18 cellular contexts compared by ENCODE assay signal in genomic region chr10:125034671-125035070, GRCh38.
DNase-seq lines count a peak whose midpoint lies in the region; ATAC-seq and TF ChIP-seq lines count a peak whose summit lies in the region.
"Had no signal": no experiment of that assay in that cellular context is flagged by ENCODE, and none has a peak within 500 bp of the region (broad histone marks: within the 10 kb centered on the region; RNA-seq: fewer than 3 reads in every experiment).

No MANE protein-coding gene starts in this region.

- H3K27ac ChIP-seq in CD8-positive, alpha-beta T cell (ENCODE audit: low read depth, low read length): no peak overlapping the region
- H3K27ac ChIP-seq: esophagus squamous epithelium had no signal

- no peaks in the 10 kb centered on the region for H3K27me3 Mint-ChIP-seq in progenitor cell of endocrine pancreas
- H3K27me3 Mint-ChIP-seq in CD8-positive, alpha-beta T cell (ENCODE audit: low read depth): peaks cover 1% of the 10 kb centered on the region
- H3K27me3 Mint-ChIP-seq: stimulated activated naive CD8-positive, alpha-beta T cell treated with anti-CD3 and anti-CD28 coated beads, Interleukin-15, amount 100 ng/mL, for 72 hours had no signal

- no peak for ATAC-seq in CD8-positive, alpha-beta T cell
- ATAC-seq: activated naive CD4-positive, alpha-beta T cell treated with anti-CD3 and anti-CD28 coated beads, Interleukin-2, amount 50 U/mL, for 72 hours; Right ventricle myocardium inferior; stimulated activated naive CD8-positive, alpha-beta T cell treated with anti-CD3 and anti-CD28 coated beads, Interleukin-15, amount 100 ng/mL, for 72 hours had no signal

- peaks cover 48% of the 10 kb centered on the region for H3K4me1 Mint-ChIP-seq in progenitor cell of endocrine pancreas (ENCODE audit: low read depth)
- H3K4me1 Mint-ChIP-seq in CD8-positive, alpha-beta T cell (ENCODE audit: low read depth): no peaks in the 10 kb centered on the region
- H3K4me1 Mint-ChIP-seq: CD4-positive, CD25-positive, alpha-beta regulatory T cell; stimulated activated naive CD8-positive, alpha-beta T cell treated with anti-CD3 and anti-CD28 coated beads, Interleukin-15, amount 100 ng/mL, for 72 hours had no signal

- CTCF ChIA-PET in CD8-positive, alpha-beta T cell (lab: Charles Lee): interaction anchor here (0.6 to 0.9 kb wide), 3 partner anchors 12 to 646 kb away, joined by 3 to 4 read pairs (median 3); no protein-coding TSS in a partner anchor

- H3K4me1 ChIP-seq in CD8-positive, alpha-beta T cell (ENCODE audit: insufficient read depth, low read length): no peaks in the 10 kb centered on the region

- no peak for TF ChIP-seq CTCF in progenitor cell of endocrine pancreas (IDR thresholded peaks at IDR 0.05; ENCODE audit: unreplicated experiment)
- TF ChIP-seq CTCF in CD8-positive, alpha-beta T cell (IDR thresholded peaks at IDR 0.05): no peak

- peak overlapping the region; percentile 46 for H3K27ac Mint-ChIP-seq in progenitor cell of endocrine pancreas
- H3K27ac Mint-ChIP-seq in CD8-positive, alpha-beta T cell: no peak overlapping the region
- H3K27ac Mint-ChIP-seq: activated naive CD4-positive, alpha-beta T cell treated with anti-CD3 and anti-CD28 coated beads, Interleukin-2, amount 50 U/mL, for 72 hours; CD4-positive, CD25-positive, alpha-beta regulatory T cell; stimulated activated naive CD8-positive, alpha-beta T cell treated with anti-CD3 and anti-CD28 coated beads, Interleukin-15, amount 100 ng/mL, for 72 hours had no signal

- H3K4me3 Mint-ChIP-seq in progenitor cell of endocrine pancreas (ENCODE audit: low read depth): no peak overlapping the region
- no peak overlapping the region for H3K4me3 Mint-ChIP-seq in CD8-positive, alpha-beta T cell
- H3K4me3 Mint-ChIP-seq: CD4-positive, CD25-positive, alpha-beta regulatory T cell; stimulated activated naive CD8-positive, alpha-beta T cell treated with anti-CD3 and anti-CD28 coated beads, Interleukin-15, amount 100 ng/mL, for 72 hours had no signal

- intact Hi-C loops in CD8-positive, alpha-beta T cell (cut with DNase I, micrococcal nuclease): no loop called here

- H3K4me3 ChIP-seq in CD8-positive, alpha-beta T cell (ENCODE audit: low read depth, low read length): no peak overlapping the region
- H3K4me3 ChIP-seq: esophagus squamous epithelium had no signal

- no peaks in the 10 kb centered on the region for H3K36me3 ChIP-seq in CD8-positive, alpha-beta T cell (ENCODE audit: insufficient read depth, low read length)

- no peaks in the 10 kb centered on the region for H3K9me3 Mint-ChIP-seq in progenitor cell of endocrine pancreas (ENCODE audit: low read depth)
- no peaks in the 10 kb centered on the region for H3K9me3 Mint-ChIP-seq in CD8-positive, alpha-beta T cell
- H3K9me3 Mint-ChIP-seq: activated naive CD4-positive, alpha-beta T cell treated with anti-CD3 and anti-CD28 coated beads, Interleukin-2, amount 50 U/mL, for 72 hours; stimulated activated naive CD8-positive, alpha-beta T cell treated with anti-CD3 and anti-CD28 coated beads, Interleukin-15, amount 100 ng/mL, for 72 hours had no signal

- no peaks in the 10 kb centered on the region for H3K9me3 ChIP-seq in CD8-positive, alpha-beta T cell (ENCODE audit: low read length)
- H3K9me3 ChIP-seq: esophagus squamous epithelium had no signal

- POLR2A ChIA-PET in CD8-positive, alpha-beta T cell (lab: Charles Lee): no interaction called here

- peaks cover 22% of the 10 kb centered on the region for H3K36me3 Mint-ChIP-seq in progenitor cell of endocrine pancreas (ENCODE audit: insufficient read depth)
- no peaks in the 10 kb centered on the region for H3K36me3 Mint-ChIP-seq in CD8-positive, alpha-beta T cell
- H3K36me3 Mint-ChIP-seq: activated naive CD4-positive, alpha-beta T cell treated with anti-CD3 and anti-CD28 coated beads, Interleukin-2, amount 50 U/mL, for 72 hours; CD4-positive, CD25-positive, alpha-beta regulatory T cell had no signal

- DNase-seq in EL: peak; percentile 44
- DNase-seq in RPMI7951 (ENCODE audit: low read depth): peak; percentile 17
- DNase-seq in fibroblast of gingiva (ENCODE audit: low read depth): peak; percentile 21
- no peak for DNase-seq in progenitor cell of endocrine pancreas (ENCODE audit: low spot score, unreplicated experiment)
- DNase-seq in CD8-positive, alpha-beta T cell: no peak
- DNase-seq in NCI-H1092 (lab: John Stamatoyannopoulos, UW): no peak
- DNase-seq in NCI-H2227 (lab: John Stamatoyannopoulos, UW; ENCODE audit: unreplicated experiment): no peak
- no peak for DNase-seq in cerebellum (ENCODE audit: low spot score)
- DNase-seq: activated CD4-positive, alpha-beta T cell treated with anti-CD3 and anti-CD28 coated beads for 48 hours; CD4-positive, CD25-positive, alpha-beta regulatory T cell; cerebellar nuclear complex; esophagus squamous epithelium; NCI-H1930; NCI-H526; occipital lobe; stimulated activated naive CD8-positive, alpha-beta T cell treated with anti-CD3 and anti-CD28 coated beads, Interleukin-15, amount 100 ng/mL, for 72 hours had no signal

- H3K27me3 ChIP-seq in CD8-positive, alpha-beta T cell (ENCODE audit: insufficient read depth, low read length): no peaks in the 10 kb centered on the region
- H3K27me3 ChIP-seq: esophagus squamous epithelium had no signal

Comparison
In these comparisons a context has a peak if more than half of its experiments do, and no peak if none do; other contexts are left out.
1. DNase-seq: peak in EL (single experiment), RPMI7951 (single experiment) and fibroblast of gingiva (single experiment); none in progenitor cell of endocrine pancreas (single experiment), CD8-positive, alpha-beta T cell (0 of 7), NCI-H1092 (single experiment), NCI-H2227 (single experiment) and cerebellum (single experiment).